Comparison of ENCODE assay signal across 19 cellular contexts in genomic region chr15:36724901-36725300, GRCh38.
"Had no signal": no experiment of that assay in that cellular context is flagged by ENCODE, and none has a peak within 500 bp of the region (broad histone marks: within the 10 kb centered on the region; RNA-seq: fewer than 3 reads in every experiment).

No MANE protein-coding gene starts in this region.

- H3K36me3 ChIP-seq: esophagus muscularis mucosa, gastroesophageal sphincter, heart right ventricle, left ventricle myocardium inferior, lower lobe of right lung had no signal

- H3K9me3 Mint-ChIP-seq: effector memory CD8-positive, alpha-beta T cell; endodermal cell had no signal

- DNase-seq: effector CD8-positive, alpha-beta T cell; effector memory CD8-positive, alpha-beta T cell; endodermal cell; foreskin keratinocyte; glutamatergic neuron; head of caudate nucleus; heart right ventricle; hippocampal formation; left cardiac atrium; left ventricle myocardium inferior; lower lobe of right lung; mesenchymal stem cell; midbrain; naive thymus-derived CD4-positive, alpha-beta T cell had no signal

- H3K4me1 Mint-ChIP-seq: endodermal cell; naive thymus-derived CD4-positive, alpha-beta T cell had no signal

- H3K4me3 ChIP-seq: coronary artery, esophagus muscularis mucosa, gastroesophageal sphincter, heart right ventricle, left ventricle myocardium inferior, lower lobe of right lung had no signal

- H3K27ac ChIP-seq: coronary artery, esophagus muscularis mucosa, foreskin keratinocyte, gastroesophageal sphincter, left ventricle myocardium inferior, lower lobe of right lung had no signal

- H3K27ac Mint-ChIP-seq: dendritic cell treated with granulocyte-macrophage colony-stimulating factor and Interleukin-4, amounts not matched to agents 40 ng/mL and 50 ng/mL, for 4 days; effector memory CD8-positive, alpha-beta T cell; endodermal cell; naive thymus-derived CD4-positive, alpha-beta T cell had no signal

- H3K9me3 ChIP-seq: esophagus muscularis mucosa, gastroesophageal sphincter, heart right ventricle, left ventricle myocardium inferior, lower lobe of right lung had no signal

- H3K27me3 ChIP-seq: esophagus muscularis mucosa, foreskin keratinocyte, gastroesophageal sphincter, heart right ventricle had no signal

- H3K27me3 Mint-ChIP-seq: dendritic cell treated with granulocyte-macrophage colony-stimulating factor and Interleukin-4, amounts not matched to agents 40 ng/mL and 50 ng/mL, for 4 days; effector memory CD8-positive, alpha-beta T cell; naive thymus-derived CD4-positive, alpha-beta T cell had no signal

- H3K4me1 ChIP-seq: esophagus muscularis mucosa, foreskin keratinocyte, gastroesophageal sphincter, lower lobe of right lung had no signal

- ATAC-seq: effector memory CD8-positive, alpha-beta T cell; foreskin keratinocyte; gastroesophageal sphincter; left cardiac atrium; left lobe of liver; lower lobe of right lung; naive thymus-derived CD4-positive, alpha-beta T cell had no signal

- H3K4me3 Mint-ChIP-seq: dendritic cell treated with granulocyte-macrophage colony-stimulating factor and Interleukin-4, amounts not matched to agents 40 ng/mL and 50 ng/mL, for 4 days; effector memory CD8-positive, alpha-beta T cell; endodermal cell; naive thymus-derived CD4-positive, alpha-beta T cell had no signal
